22 cellular contexts compared by ENCODE assay signal in genomic region chr11:66869471-66869870, GRCh38. TPM values are rescaled to one million over a fixed set of nuclear protein-coding genes. Genes with fewer than 3 reads are reported as not detected.
DNase-seq lines count a peak whose midpoint lies in the region; ATAC-seq, FAIRE-seq and TF ChIP-seq lines count a peak whose summit lies in the region.
"Had no signal": no experiment of that assay in that cellular context is flagged by ENCODE, and none has a peak within 500 bp of the region (broad histone marks: within the 10 kb centered on the region; RNA-seq: fewer than 3 reads in every experiment).

No MANE protein-coding gene starts in this region.

- peak overlapping the region; percentile 58; the same call in 1 of the 2 replicates for H3K9ac ChIP-seq in MM.1S (ENCODE audit: low read length)

- H3K4me3 ChIP-seq in MM.1S (ENCODE audit: low read length): peak overlapping the region; percentile 42
- H3K4me3 ChIP-seq in WERI-Rb-1 (ENCODE audit: low read depth, low read length): no peak overlapping the region
- no peak overlapping the region for H3K4me3 ChIP-seq in osteoblast (ENCODE audit: insufficient read depth, low read length)
- H3K4me3 ChIP-seq: PC-9, SJSA1 had no signal

- H3F3A ChIP-seq in MM.1S (ENCODE audit: insufficient read depth, low read length): 0 out of 2 replicates have a peak, but pooled peaks cover 3% of the 10 kb centered on the region

- no peak for FAIRE-seq in GM19239 (lab: Jason Lieb, UNC)
- FAIRE-seq: G401.6 had no signal

- no peaks in the 10 kb centered on the region for H3K27me3 Mint-ChIP-seq in activated CD4-positive, alpha-beta T cell treated with anti-CD3 and anti-CD28 coated beads for 36 hours

- no peak overlapping the region for H3K4me3 Mint-ChIP-seq in activated CD4-positive, alpha-beta T cell treated with anti-CD3 and anti-CD28 coated beads for 36 hours
- H3K4me3 Mint-ChIP-seq: HFFc6 had no signal

- no peaks in the 10 kb centered on the region for H4K20me1 ChIP-seq in MM.1S (ENCODE audit: insufficient read depth, low read length)
- H4K20me1 ChIP-seq in osteoblast (ENCODE audit: insufficient read depth, low read length): no peaks in the 10 kb centered on the region

- intact Hi-C loops in activated CD4-positive, alpha-beta T cell treated with anti-CD3 and anti-CD28 coated beads for 36 hours (cut with DNase I, micrococcal nuclease): no loop called here

- H3K27ac Mint-ChIP-seq in activated CD4-positive, alpha-beta T cell treated with anti-CD3 and anti-CD28 coated beads for 36 hours: peak overlapping the region; percentile 51
- H3K27ac Mint-ChIP-seq: HFFc6 had no signal

- POLR2A ChIA-PET in activated CD4-positive, alpha-beta T cell treated with anti-CD3 and anti-CD28 coated beads for 36 hours (lab: Charles Lee): no interaction called here

- H3K36me3 ChIP-seq in MM.1S (replicated peaks; ENCODE audit: insufficient read depth, low read length) (no peaks in the 10 kb centered on the region), WERI-Rb-1 (peaks cover 8% of the 10 kb centered on the region; the same call in 1 of the 2 replicates), osteoblast (ENCODE audit: insufficient read depth, low read length) (no peaks in the 10 kb centered on the region)

- CTCF ChIA-PET in activated CD4-positive, alpha-beta T cell treated with anti-CD3 and anti-CD28 coated beads for 36 hours (lab: Charles Lee): interaction anchor here (0.9 to 1.2 kb wide), 4 partner anchors 14 to 107 kb away, joined by 3 to 5 read pairs (median 4); no protein-coding TSS in a partner anchor

- no peaks in the 10 kb centered on the region for H3K9me3 Mint-ChIP-seq in activated CD4-positive, alpha-beta T cell treated with anti-CD3 and anti-CD28 coated beads for 36 hours (ENCODE audit: low read depth)
- H3K9me3 Mint-ChIP-seq: HFFc6 had no signal

- H3K9me2 ChIP-seq in MM.1S (replicated peaks; ENCODE audit: insufficient read depth, low read length): no peaks in the 10 kb centered on the region

- H3K4me2 ChIP-seq in MM.1S (ENCODE audit: low read depth, low read length) (peak overlapping the region; percentile 80), osteoblast (ENCODE audit: insufficient read depth, low read length) (no peak overlapping the region)

- H3K4me1 ChIP-seq in MM.1S (ENCODE audit: low read length): peaks cover 20% of the 10 kb centered on the region; the same call in 1 of the 2 replicates
- no peaks in the 10 kb centered on the region for H3K4me1 ChIP-seq in osteoblast (ENCODE audit: insufficient read depth, low read length)
- H3K4me1 ChIP-seq: SJSA1 had no signal

- H3K4me1 Mint-ChIP-seq in activated CD4-positive, alpha-beta T cell treated with anti-CD3 and anti-CD28 coated beads for 36 hours: peaks cover 16% of the 10 kb centered on the region

- TF ChIP-seq CTCF in MM.1S (IDR thresholded peaks at IDR 0.05; ENCODE audit: low read length): no peak
- no peak for TF ChIP-seq CTCF in WERI-Rb-1 (IDR thresholded peaks at IDR 0.05; ENCODE audit: low read depth, low read length)
- TF ChIP-seq CTCF in osteoblast (IDR thresholded peaks at IDR 0.05; ENCODE audit: extremely low read depth, low read depth, low read length): no peak

- no peaks in the 10 kb centered on the region for H3K36me3 Mint-ChIP-seq in activated CD4-positive, alpha-beta T cell treated with anti-CD3 and anti-CD28 coated beads for 36 hours (ENCODE audit: low read depth)

- H2AFZ ChIP-seq in MM.1S (ENCODE audit: low read length) (peak overlapping the region; percentile 28), osteoblast (ENCODE audit: low read length) (no peak overlapping the region)
- H2AFZ ChIP-seq: PC-9 had no signal

- peak overlapping the region; percentile 41; the same call in 1 of the 2 replicates for H3K27ac ChIP-seq in MM.1S (ENCODE audit: low read length)
- H3K27ac ChIP-seq in WERI-Rb-1: peak overlapping the region; percentile 74
- no peak overlapping the region for H3K27ac ChIP-seq in osteoblast (ENCODE audit: low read depth, low read length)
- H3K27ac ChIP-seq: 22Rv1, PC-9, SJSA1 had no signal

- no peak for DNase-seq in activated CD4-positive, alpha-beta T cell treated with anti-CD3 and anti-CD28 coated beads for 36 hours
- DNase-seq in activated CD4-positive, alpha-beta T cell treated with anti-CD3 and anti-CD28 coated beads, Interleukin-2, amount 50 U/mL, for 48 hours: no peak
- DNase-seq in MM.1S (peak; percentile 27), WERI-Rb-1 (no peak), osteoblast (ENCODE audit: insufficient read length, low spot score, missing footprints) (peak; percentile 61), GM19239 (ENCODE audit: insufficient read length, low spot score) (no peak), NCI-H1417 (lab: John Stamatoyannopoulos, UW) (no peak)
- DNase-seq: AML-193; DND-41; GOT3; HFFc6; NCI-H1092; NCI-H146; NCI-H2081 treated with DMSO at 0.1 percent for 48 hours; NCI-H446 treated with DMSO at 0.1 percent for 48 hours; NCI-H69; NK-92 treated with Interleukin-12 subunit alpha and Interleukin-12 subunit beta, amount 100 ng/mL, for 24 hours had no signal

- peaks cover 4% of the 10 kb centered on the region; the same call in 1 of the 2 replicates for H3K27me3 ChIP-seq in MM.1S (replicated peaks; ENCODE audit: insufficient read depth, low read length)
- no peaks in the 10 kb centered on the region for H3K27me3 ChIP-seq in WERI-Rb-1 (ENCODE audit: insufficient read depth, low read depth, severe bottlenecking)
- no peaks in the 10 kb centered on the region for H3K27me3 ChIP-seq in osteoblast (ENCODE audit: insufficient read depth, low read length)
- H3K27me3 ChIP-seq: SJSA1 had no signal

- H3K9me3 ChIP-seq in MM.1S (replicated peaks; ENCODE audit: insufficient read depth, low read length) (no peaks in the 10 kb centered on the region), WERI-Rb-1 (ENCODE audit: severe bottlenecking) (no peaks in the 10 kb centered on the region), osteoblast (ENCODE audit: low read depth, low read length) (no peaks in the 10 kb centered on the region)
- H3K9me3 ChIP-seq: SJSA1 had no signal

- no peaks in the 10 kb centered on the region for H3K79me2 ChIP-seq in MM.1S (ENCODE audit: low read length)
- no peaks in the 10 kb centered on the region for H3K79me2 ChIP-seq in osteoblast (ENCODE audit: insufficient read depth, low read length)

- ATAC-seq in activated CD4-positive, alpha-beta T cell treated with anti-CD3 and anti-CD28 coated beads for 36 hours: no peak
- no peak for ATAC-seq in HG03469 (IDR thresholded peaks at IDR 0.05; ENCODE audit: unreplicated experiment)

RNA-seq across cellular contexts. Expression of gene LRFN4, which starts 12.6 kb away (rescaled TPM):
- total RNA-seq in activated CD4-positive, alpha-beta T cell treated with anti-CD3 and anti-CD28 coated beads for 36 hours: 10 to 100 TPM; 19.2 to 22.7 TPM
- total RNA-seq in osteoblast: 15.9 and 16.3 TPM in 2 replicates

RNA-seq across cellular contexts. Expression of gene RCE1, which starts 26.2 kb away (rescaled TPM):
- total RNA-seq in activated CD4-positive, alpha-beta T cell treated with anti-CD3 and anti-CD28 coated beads for 36 hours: 10 to 100 TPM; 24.9 to 25.6 TPM
- 11.5 and 18.1 TPM in 2 replicates for total RNA-seq in osteoblast

Comparison
In these comparisons a context has a peak if more than half of its experiments do, and no peak if none do; other contexts are left out.
1. DNase-seq: peak in MM.1S (single experiment) and osteoblast (single experiment); none in activated CD4-positive, alpha-beta T cell treated with anti-CD3 and anti-CD28 coated beads for 36 hours (single experiment), activated CD4-positive, alpha-beta T cell treated with anti-CD3 and anti-CD28 coated beads, Interleukin-2, amount 50 U/mL, for 48 hours (0 of 2), WERI-Rb-1 (single experiment), GM19239 (single experiment) and NCI-H1417 (0 of 3).